In genomic region chr18:2963048-2963447, GRCh38 we compare ENCODE assay signal across 10 cellular contexts. TPM values are rescaled to one million over a fixed set of nuclear protein-coding genes. Genes with fewer than 3 reads are reported as not detected.
DNase-seq lines count a peak whose midpoint lies in the region; FAIRE-seq and TF ChIP-seq lines count a peak whose summit lies in the region.
"Had no signal": no experiment of that assay in that cellular context is flagged by ENCODE, and none has a peak within 500 bp of the region (broad histone marks: within the 10 kb centered on the region; RNA-seq: fewer than 3 reads in every experiment).

No MANE protein-coding gene starts in this region.

- H3K27me3 Mint-ChIP-seq in osteocyte (ENCODE audit: unreplicated experiment) = no peaks in the 10 kb centered on the region

- no peaks in the 10 kb centered on the region for H3K9me3 Mint-ChIP-seq in osteocyte (ENCODE audit: unreplicated experiment)

- H3K4me3 Mint-ChIP-seq in osteocyte (ENCODE audit: unreplicated experiment) = no peak overlapping the region

- H3K36me3 Mint-ChIP-seq in osteocyte (ENCODE audit: unreplicated experiment) = peaks cover 2% of the 10 kb centered on the region

- H3K27ac Mint-ChIP-seq in osteocyte (ENCODE audit: unreplicated experiment) = no peak overlapping the region

- FAIRE-seq in urothelium cell line (lab: Jason Lieb, UNC) = peak; percentile 86

- peak; percentile 71 for DNase-seq in stimulated activated CD4-positive, alpha-beta T cell treated with anti-CD3 and anti-CD28 coated beads, Interleukin-1b, Interleukin-23, amount 100 ng/mL, for 48 hours
- no peak for DNase-seq in stimulated activated CD4-positive, alpha-beta T cell treated with anti-CD3 and anti-CD28 coated beads, Interleukin-4, amount 100 ng/mL, for 1 hour
- peak; percentile 37 for DNase-seq in activated CD4-positive, alpha-beta T cell treated with anti-CD3 and anti-CD28 coated beads, Interleukin-2, amount 50 U/mL, for 1 hour
- DNase-seq in effector CD8-positive, alpha-beta T cell (lab: John Stamatoyannopoulos, UW) = peak; percentile 14
- no peak for DNase-seq in urothelium cell line (ENCODE audit: low spot score)
- no peak for DNase-seq in HuH-7.5 (ENCODE audit: low spot score)
- DNase-seq in NCI-H526 treated with DMSO at 0.1 percent for 48 hours (lab: John Stamatoyannopoulos, UW) = no peak
- DNase-seq in osteocyte (ENCODE audit: extremely low spot score, unreplicated experiment) = no peak
- DNase-seq: foreskin keratinocyte, NCI-H524 had no signal

- TF ChIP-seq CTCF in osteocyte (IDR thresholded peaks at IDR 0.05) = no peak

- peaks cover 54% of the 10 kb centered on the region for H3K4me1 Mint-ChIP-seq in osteocyte (ENCODE audit: unreplicated experiment)

RNA-seq across cellular contexts. Expression of gene LPIN2, which starts 49.9 kb away (rescaled TPM):
- 34.8 and 36.9 TPM in 2 replicates for total RNA-seq in osteocyte

Comparison
In these comparisons a context has a peak if more than half of its experiments do, and no peak if none do; other contexts are left out.
1. DNase-seq: peak in stimulated activated CD4-positive, alpha-beta T cell treated with anti-CD3 and anti-CD28 coated beads, Interleukin-1b, Interleukin-23, amount 100 ng/mL, for 48 hours (single experiment), activated CD4-positive, alpha-beta T cell treated with anti-CD3 and anti-CD28 coated beads, Interleukin-2, amount 50 U/mL, for 1 hour (single experiment) and effector CD8-positive, alpha-beta T cell (single experiment); none in stimulated activated CD4-positive, alpha-beta T cell treated with anti-CD3 and anti-CD28 coated beads, Interleukin-4, amount 100 ng/mL, for 1 hour (single experiment), urothelium cell line (single experiment), HuH-7.5 (single experiment), NCI-H526 treated with DMSO at 0.1 percent for 48 hours (single experiment) and osteocyte (single experiment).